In genomic region chr11:18669211-18669593, GRCh38 we compare ENCODE assay signal across 8 cellular contexts. TPM values are rescaled to one million over a fixed set of nuclear protein-coding genes. Genes with fewer than 3 reads are reported as not detected.
DNase-seq lines count a peak whose midpoint lies in the region; TF ChIP-seq lines count a peak whose summit lies in the region.
"Had no signal": no experiment of that assay in that cellular context is flagged by ENCODE, and none has a peak within 500 bp of the region (broad histone marks: within the 10 kb centered on the region; RNA-seq: fewer than 3 reads in every experiment).

No MANE protein-coding gene starts in this region.

- TF ChIP-seq CTCF in mesothelial cell of epicardium (IDR thresholded peaks at IDR 0.05; ENCODE audit: unreplicated experiment), result no peak
- TF ChIP-seq CTCF in suprapubic skin (IDR thresholded peaks at IDR 0.05), result no peak

- H3K4me3 Mint-ChIP-seq in mesothelial cell of epicardium, result no peak overlapping the region

- no peak overlapping the region for H3K27ac ChIP-seq in suprapubic skin
- H3K27ac ChIP-seq: tibial artery had no signal

- H3K9me3 ChIP-seq in MG63 (no peaks in the 10 kb centered on the region), suprapubic skin (no peaks in the 10 kb centered on the region)
- H3K9me3 ChIP-seq: tibial artery had no signal

- peaks cover 7% of the 10 kb centered on the region for H3K27me3 Mint-ChIP-seq in mesothelial cell of epicardium (ENCODE audit: low read depth)

- H3K4me1 Mint-ChIP-seq in mesothelial cell of epicardium, result peaks cover 14% of the 10 kb centered on the region

- H3K4me3 ChIP-seq in MG63 (no peak overlapping the region), suprapubic skin (no peak overlapping the region)
- H3K4me3 ChIP-seq: tibial artery had no signal

- WGBS in suprapubic skin, result 11% methylated on average over 2 of the region's 2 CpGs

- no peaks in the 10 kb centered on the region for H3K27me3 ChIP-seq in MG63
- no peaks in the 10 kb centered on the region for H3K27me3 ChIP-seq in suprapubic skin

- peak overlapping the region; percentile 50 for H3K27ac Mint-ChIP-seq in mesothelial cell of epicardium

- DNase-seq in Daoy (ENCODE audit: low read depth) (peak; percentile 41), MG63 (peak; percentile 17), mesothelial cell of epicardium (ENCODE audit: low spot score in 2 of 2, unreplicated experiment in 2 of 2) (no peak), NCI-H2081 (lab: John Stamatoyannopoulos, UW) (no peak), NCI-H1930 (lab: John Stamatoyannopoulos, UW) (no peak), suprapubic skin (ENCODE audit: low spot score in 2 of 2) (no peak)
- peak; percentile 9 for DNase-seq in activated T-helper 9 cell treated with anti-CD3 and anti-CD28 coated beads, Interleukin-2, amount 50 U/mL, for 16 hours (ENCODE audit: low read depth)
- DNase-seq: tibial artery had no signal

- no peaks in the 10 kb centered on the region for H3K36me3 ChIP-seq in MG63
- no peaks in the 10 kb centered on the region for H3K36me3 ChIP-seq in suprapubic skin
- H3K36me3 ChIP-seq: tibial artery had no signal

- H3K4me1 ChIP-seq in suprapubic skin, result peaks cover 4% of the 10 kb centered on the region
- H3K4me1 ChIP-seq: tibial artery had no signal

- no peaks in the 10 kb centered on the region for H3K9me3 Mint-ChIP-seq in mesothelial cell of epicardium

- TF ChIP-seq EP300 in suprapubic skin (IDR thresholded peaks at IDR 0.05), result no peak

- no peaks in the 10 kb centered on the region for H3K36me3 Mint-ChIP-seq in mesothelial cell of epicardium

- TF ChIP-seq POLR2A in suprapubic skin (IDR thresholded peaks at IDR 0.05), result no peak

RNA-seq across cellular contexts. Expression of gene TMEM86A, which starts 29.4 kb away (rescaled TPM):
- 0.40 and 0.65 TPM in 2 replicates for total RNA-seq in Daoy (2014; rRNA removed; shearing (Covaris generic))
- total RNA-seq in MG63 (2014; rRNA removed; shearing (Covaris generic); ENCODE audit: low replicate concordance), result 0.05 and 0.40 TPM in 2 replicates
- total RNA-seq in mesothelial cell of epicardium (6.6 to 7.9 TPM (median 7.4 TPM) in 3 replicates), suprapubic skin (10 to 100 TPM; 17.1 to 57.0 (median 41.1) TPM)

RNA-seq across cellular contexts. Expression of gene SPTY2D1, which starts 35.1 kb away (rescaled TPM):
- total RNA-seq in Daoy (2014; rRNA removed; shearing (Covaris generic)), result 12.5 and 19.8 TPM in 2 replicates
- total RNA-seq in MG63 (2014; rRNA removed; shearing (Covaris generic); ENCODE audit: low replicate concordance), result 11.4 and 15.3 TPM in 2 replicates
- total RNA-seq in mesothelial cell of epicardium, result 22.3 to 26.9 TPM (median 23.0 TPM) in 3 replicates
- 10 to 100 TPM; 17.6 to 31.4 (median 27.3) TPM for total RNA-seq in suprapubic skin

RNA-seq across cellular contexts. Expression of gene IGSF22, which starts 56.8 kb away (rescaled TPM):
- total RNA-seq in Daoy (2014; rRNA removed; shearing (Covaris generic)), result not detected in 2 replicates
- not detected in 2 replicates for total RNA-seq in MG63 (2014; rRNA removed; shearing (Covaris generic); ENCODE audit: low replicate concordance)
- total RNA-seq in mesothelial cell of epicardium, result 0.24 to 0.47 TPM (median 0.45 TPM) in 3 replicates
- total RNA-seq in suprapubic skin, result 1 to 10 TPM in 1 of 4 donors, not detected in 3; 2.3 TPM

Comparison
In these comparisons a context has a peak if more than half of its experiments do, and no peak if none do; other contexts are left out.
1. DNase-seq: peak in Daoy (single experiment), MG63 (single experiment) and activated T-helper 9 cell treated with anti-CD3 and anti-CD28 coated beads, Interleukin-2, amount 50 U/mL, for 16 hours (single experiment); none in mesothelial cell of epicardium (0 of 2), NCI-H2081 (0 of 2), NCI-H1930 (0 of 2) and suprapubic skin (0 of 2).